Comparison of ENCODE assay signal across 8 cellular contexts in genomic region chr20:35306931-35307517, GRCh38. TPM values are rescaled to one million over a fixed set of nuclear protein-coding genes. Genes with fewer than 3 reads are reported as not detected.
DNase-seq lines count a peak whose midpoint lies in the region; ATAC-seq and TF ChIP-seq lines count a peak whose summit lies in the region.

No MANE protein-coding gene starts in this region.

- ATAC-seq in right cardiac atrium (peak; percentile 58 to 67), gastrocnemius medialis (peak; percentile 34 to 61)

- H3K4me1 ChIP-seq in adrenal gland (replicated peaks in 1 of 2) (peaks cover 10 to 20% of the 10 kb centered on the region in 2 donors), right cardiac atrium (ENCODE audit: control insufficient read depth, insufficient read depth, low read length) (peaks cover 14% of the 10 kb centered on the region), gastrocnemius medialis (peaks cover 12 to 40% of the 10 kb centered on the region in 2 donors)

- H3K4me3 ChIP-seq in adrenal gland (no peak overlapping the region), right cardiac atrium (ENCODE audit: low read length) (no peak overlapping the region), gastrocnemius medialis (no peak overlapping the region)

- TF ChIP-seq CTCF in GM13977 (IDR thresholded peaks at IDR 0.05; ENCODE audit: extremely low read depth, insufficient read depth, missing control alignments) = peak; percentile 68
- TF ChIP-seq CTCF in adrenal gland (IDR thresholded peaks at IDR 0.05) = peak; percentile 24 to 61 (median 50)
- peak in 3 of 5 experiments; percentile 29 to 55 (median 50) for TF ChIP-seq CTCF in gastrocnemius medialis (IDR thresholded peaks at IDR 0.05 in 4 of 5, conservative IDR thresholded peaks at IDR 0.05 in 1 of 5)

- no peaks in the 10 kb centered on the region for H3K36me3 ChIP-seq in adrenal gland (replicated peaks in 1 of 2)
- H3K36me3 ChIP-seq in gastrocnemius medialis = no peaks in the 10 kb centered on the region

- in situ Hi-C loops in GM13977 (cut with MboI; ENCODE audit: low pct_unique_long_range_greater_than_20kb, low sequenced_read_pairs, unreplicated experiment) = loop anchor here (10.0 kb wide), 1 partner anchor 138 kb away; no protein-coding TSS in a partner anchor
- in situ Hi-C loops in gastrocnemius medialis (cut with MboI; ENCODE audit: low sequenced_read_pairs in 4 of 4) = no loop called here

- no peak for TF ChIP-seq POLR2A in adrenal gland (IDR thresholded peaks at IDR 0.05)
- no peak for TF ChIP-seq POLR2A in gastrocnemius medialis (IDR thresholded peaks at IDR 0.05)

- peak overlapping the region in 3 of 5 donors; percentile 13 to 78 (median 59) for H3K27ac ChIP-seq in adrenal gland
- H3K27ac ChIP-seq in right cardiac atrium (ENCODE audit: low read length) = peak overlapping the region; percentile 25
- H3K27ac ChIP-seq in gastrocnemius medialis = peak overlapping the region; percentile 72 to 90 (median 82)

- WGBS in adrenal gland, 4 donors = 50 to 69% (median 61%) methylated on average over 4 of the region's 4 CpGs
- 38% methylated on average over 4 of the region's 4 CpGs for WGBS in right cardiac atrium

- intact Hi-C loops in adrenal gland (cut with DNase I) = no loop called here
- intact Hi-C loops in right cardiac atrium (cut with DNase I) = no loop called here
- intact Hi-C loops in gastrocnemius medialis (cut with DNase I; ENCODE audit: low total_unique reads) = loop anchor here (2.0 to 10.0 kb wide), 2 partner anchors 20 to 58 kb away; no protein-coding TSS in a partner anchor

- DNase-seq in Ammon's horn (ENCODE audit: low spot score) = peak; percentile 53
- DNase-seq in GM13977 (ENCODE audit: low spot score) = no peak
- DNase-seq in NOMO-1 (lab: John Stamatoyannopoulos, UW; ENCODE audit: unreplicated experiment in 2 of 2) = peak; percentile 61 to 65
- peak in 4 of 7 donors; percentile 47 to 75 (median 54) for DNase-seq in adrenal gland
- DNase-seq in right cardiac atrium = peak; percentile 48 to 76 (median 71)
- peak; percentile 72 to 87 for DNase-seq in gastrocnemius medialis
- DNase-seq in effector CD4-positive, alpha-beta T cell = no peak
- no peak for DNase-seq in 8988T

- H3K27me3 ChIP-seq in adrenal gland (no peaks in the 10 kb centered on the region), right cardiac atrium (ENCODE audit: control insufficient read depth, insufficient read depth) (no peaks in the 10 kb centered on the region), gastrocnemius medialis (no peaks in the 10 kb centered on the region)

- H3K9me3 ChIP-seq in adrenal gland (replicated peaks in 1 of 3) (no peaks in the 10 kb centered on the region), right cardiac atrium (ENCODE audit: control insufficient read depth, low read length) (no peaks in the 10 kb centered on the region), gastrocnemius medialis (no peaks in the 10 kb centered on the region)

RNA-seq across cellular contexts. Expression of gene FAM83C, which starts 14.8 kb away (rescaled TPM):
- total RNA-seq in adrenal gland = not detected
- under 1 TPM in 1 of 3 donors, not detected in 2; 0.03 TPM for polyA plus RNA-seq in adrenal gland
- total RNA-seq in right cardiac atrium = not detected
- not detected for polyA plus RNA-seq in right cardiac atrium
- not detected for total RNA-seq in gastrocnemius medialis

RNA-seq across cellular contexts. Expression of gene EIF6, which starts 22.5 kb away (rescaled TPM):
- total RNA-seq in adrenal gland = 100 to 1,000 TPM in 4 of 8 donors, 10 to 100 TPM in 4; 56.7 to 222 (median 108) TPM
- 100 to 1,000 TPM in 2 of 3 donors, 10 to 100 TPM in 1; 85.4 to 145 (median 112) TPM for polyA plus RNA-seq in adrenal gland
- total RNA-seq in right cardiac atrium = 10 to 100 TPM; 36.2 to 57.3 (median 41.4) TPM
- 37.7 TPM for polyA plus RNA-seq in right cardiac atrium
- 10 to 100 TPM; 34.2 to 48.3 (median 47.4) TPM for total RNA-seq in gastrocnemius medialis

RNA-seq across cellular contexts. Expression of gene MMP24OS, which starts 29.1 kb away (rescaled TPM):
- total RNA-seq in adrenal gland (100 to 1,000 TPM in 2 of 8 donors, 10 to 100 TPM in 6; 24.8 to 141 (median 75.7) TPM), right cardiac atrium (10 to 100 TPM; 45.1 to 65.0 (median 48.6) TPM), gastrocnemius medialis (10 to 100 TPM in 3 of 4 donors, 1 to 10 TPM in 1; 3.8 to 18.4 (median 12.4) TPM)
- polyA plus RNA-seq in adrenal gland (100 to 1,000 TPM in 2 of 3 donors, 10 to 100 TPM in 1; 72.3 to 150 (median 144) TPM), right cardiac atrium (47.1 TPM)

Comparison
In these comparisons a context has a peak if more than half of its experiments do, and no peak if none do; other contexts are left out.
1. DNase-seq: peak in Ammon's horn (single experiment), NOMO-1 (2 of 2), adrenal gland (4 of 7), right cardiac atrium (3 of 3) and gastrocnemius medialis (2 of 2); none in GM13977 (single experiment), effector CD4-positive, alpha-beta T cell (single experiment) and 8988T (single experiment).
2. H3K27ac ChIP-seq: peak in every context shown above with its lines; median percentile 82 in gastrocnemius medialis; 59 in adrenal gland; 25 in right cardiac atrium.
3. Peak in every context shown above with its lines, with median percentiles within 50 percentile points of each other: CTCF ChIP-seq.